In the genomic region with DNA sequence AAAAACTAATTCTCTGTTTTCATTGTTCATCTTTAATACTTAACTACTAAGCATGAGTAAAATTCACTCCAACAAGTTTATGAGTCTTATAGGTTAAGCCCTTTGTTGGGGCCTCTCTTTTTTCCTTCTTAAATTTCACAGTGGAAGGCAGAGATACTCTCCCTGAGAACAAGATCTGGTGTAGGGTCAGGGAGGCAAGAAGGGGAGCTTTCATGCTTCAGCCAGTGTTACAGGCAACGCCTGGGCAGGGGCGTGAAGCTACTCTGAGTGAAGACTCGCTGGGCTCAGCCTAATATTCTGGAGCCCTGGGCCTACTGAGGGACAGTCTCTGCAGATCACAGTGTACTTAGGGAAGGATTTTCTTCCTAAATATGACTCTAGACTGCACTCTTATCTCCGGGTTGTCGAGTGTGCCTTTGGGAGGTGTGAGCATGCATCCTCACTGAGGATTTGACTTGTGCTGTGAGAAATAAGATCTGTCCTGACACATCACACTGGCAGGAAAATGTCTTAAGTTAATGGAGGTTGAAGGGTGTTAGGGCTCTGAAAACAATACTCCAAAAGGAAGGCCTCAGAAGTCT, we compare ENCODE assay signal across 20 cellular contexts.
"Had no signal": no experiment of that assay in that cellular context is flagged by ENCODE, and none has a peak within 500 bp of the region (broad histone marks: within the 10 kb centered on the region; RNA-seq: fewer than 3 reads in every experiment).

No MANE protein-coding gene starts in this region.

- H3K27ac ChIP-seq: breast epithelium, Peyer's patch, RWPE1 had no signal

- H3K4me1 ChIP-seq: breast epithelium, Peyer's patch had no signal

- H3K4me3 ChIP-seq: breast epithelium, Peyer's patch had no signal

- H3K36me3 ChIP-seq: breast epithelium, Peyer's patch had no signal

- DNase-seq: activated CD4-positive, alpha-beta T cell treated with anti-CD3 and anti-CD28 coated beads for 48 hours; activated CD4-positive, alpha-beta T cell treated with anti-CD3 and anti-CD28 coated beads, Interleukin-2, amount 50 U/mL, for 4 hours; activated CD4-positive, CD25-positive, alpha-beta regulatory T cell treated with anti-CD3 and anti-CD28 coated beads, Interleukin-2, amount 50 U/mL, for 72 hours; activated CD8-positive, alpha-beta memory T cell treated with anti-CD3 and anti-CD28 coated beads, Interleukin-2, amount 50 U/mL, for 48 hours; activated CD8-positive, alpha-beta T cell treated with anti-CD3 and anti-CD28 coated beads, Interleukin-2, amount 10 ng/mL, durations not matched to agents 7 days and 5 days; activated naive CD4-positive, alpha-beta T cell treated with anti-CD3 and anti-CD28 coated beads, Interleukin-2, amount 50 U/mL, for 16 hours; activated T-cell treated with anti-CD3 and anti-CD28 coated beads, Interleukin-2, amount 50 U/mL, for 1 hour; Karpas-422; MM.1S; NCI-H1105 treated with DMSO at 0.1 percent for 48 hours; NCI-H1436 treated with DMSO at 0.1 percent for 48 hours; NCI-H187; NCI-H2081; NCI-H446; NCI-H524; Peyer's patch; SHP77 treated with DMSO at 0.1 percent for 48 hours had no signal

- H3K27me3 ChIP-seq: breast epithelium, Peyer's patch had no signal

- ATAC-seq: activated CD8-positive, alpha-beta T cell treated with anti-CD3 and anti-CD28 coated beads, Interleukin-2, amount 10 ng/mL, durations not matched to agents 7 days and 5 days; WTC11 had no signal

- H3K9me3 ChIP-seq: Peyer's patch had no signal
